1 cellular context compared by ENCODE assay signal in the genomic region with DNA sequence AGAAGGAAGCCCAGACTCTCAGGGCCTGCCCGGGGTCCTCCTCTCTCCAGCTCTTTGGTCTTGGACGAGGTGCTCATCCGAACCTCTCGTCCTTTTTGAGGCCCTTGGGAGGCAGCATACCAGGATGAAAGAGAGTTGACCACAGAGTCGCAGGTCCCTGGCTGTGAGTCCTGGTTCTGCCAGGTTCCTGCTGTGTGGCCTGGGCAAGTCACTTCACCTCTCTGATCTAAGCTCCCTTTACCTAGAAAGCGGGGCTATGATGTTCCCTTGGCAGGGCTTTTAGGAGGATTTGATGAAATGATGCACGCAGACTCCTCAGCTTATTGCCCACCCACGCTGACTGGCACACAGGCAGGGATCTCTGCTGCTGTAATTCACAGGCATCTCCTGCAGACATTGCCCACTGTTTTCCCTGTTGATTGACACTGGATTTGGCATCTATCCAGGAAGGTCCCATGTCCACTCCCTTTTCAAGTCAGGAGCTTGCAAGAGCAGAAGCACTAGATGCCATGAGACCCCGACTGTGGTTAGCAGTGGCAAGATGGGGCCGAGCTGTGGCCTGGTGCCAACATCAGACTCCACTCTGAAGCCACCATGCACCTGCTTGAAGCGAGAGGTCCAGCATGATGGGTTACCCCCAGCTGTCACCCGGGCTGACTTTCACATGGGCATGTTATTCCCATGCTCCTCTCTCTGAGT.
TF ChIP-seq lines count a peak whose summit lies in the region.

No MANE protein-coding gene starts in this region.

TF ChIP-seq in GM23338, 12 proteins besides CTCF, POLR2A, EP300 and RAD21 (continued from another document):
- no peak for TF ChIP-seq ETS1 (IDR thresholded peaks at IDR 0.05)
- TF ChIP-seq EZH2 (IDR thresholded peaks at IDR 0.05; ENCODE audit: low read depth, unreplicated experiment), result no peak
- TF ChIP-seq ZNF114 (CRISPR knock-in tag; IDR thresholded peaks at IDR 0.05), result no peak
